In the genomic region with DNA sequence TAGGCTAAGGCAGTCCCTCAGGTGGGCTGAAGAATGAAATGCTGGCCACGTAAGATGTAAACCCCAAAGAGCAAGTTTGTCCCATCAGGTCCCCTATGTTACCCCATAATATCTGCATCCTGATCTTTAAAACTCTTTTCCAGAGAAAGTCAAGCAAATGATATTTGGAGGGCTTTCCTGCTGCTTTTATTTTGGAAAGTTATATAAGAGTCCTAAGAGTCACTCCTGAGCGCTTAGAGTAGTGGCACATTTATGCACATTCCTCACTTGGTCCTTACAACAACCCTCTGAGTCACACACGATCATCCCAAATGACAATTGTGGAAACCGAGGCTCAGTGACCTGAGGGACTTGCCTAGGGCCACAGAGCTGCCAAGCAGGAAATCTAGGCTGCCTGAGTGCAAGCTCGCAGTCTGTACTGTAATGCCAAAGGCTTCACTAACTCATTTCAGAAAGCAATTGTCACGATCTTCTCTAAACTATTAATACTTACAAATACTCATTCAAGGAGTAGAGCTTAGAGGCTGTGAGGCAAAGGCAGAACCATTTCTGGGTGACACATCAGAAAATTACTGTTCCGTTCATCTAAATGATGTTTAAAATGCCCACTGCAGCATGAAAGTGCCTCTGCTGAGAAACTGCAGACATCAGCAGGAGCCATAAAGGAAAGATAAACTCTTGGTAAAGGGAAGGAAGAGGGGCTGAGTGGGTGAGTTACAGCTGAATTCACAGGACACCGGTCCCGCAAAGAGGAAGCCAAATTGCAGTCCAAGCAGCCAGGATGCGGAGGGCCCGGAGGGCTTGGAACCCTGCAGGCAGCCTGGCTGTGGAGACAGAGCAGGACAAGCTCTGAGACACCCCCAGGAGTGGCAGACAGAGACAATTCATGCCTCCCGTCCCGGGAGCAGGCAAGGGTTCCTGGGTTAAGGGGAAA, we compare ENCODE assay signal across 8 cellular contexts. TPM values are rescaled to one million over a fixed set of nuclear protein-coding genes. Genes with fewer than 3 reads are reported as not detected.
DNase-seq lines count a peak whose midpoint lies in the region; ATAC-seq and TF ChIP-seq lines count a peak whose summit lies in the region.
"Had no signal": no experiment of that assay in that cellular context is flagged by ENCODE, and none has a peak within 500 bp of the region (broad histone marks: within the 10 kb centered on the region; RNA-seq: fewer than 3 reads in every experiment).

No MANE protein-coding gene starts in this region.

- intact Hi-C loops in left colon (cut with DNase I, micrococcal nuclease), result no loop called here

- H3K4me1 ChIP-seq in adipocyte (ENCODE audit: control insufficient read depth, insufficient read depth, low read length), result peaks cover 66% of the 10 kb centered on the region
- peaks cover 42 to 47% of the 10 kb centered on the region in 2 donors for H3K4me1 ChIP-seq in lung (ENCODE audit: control insufficient read depth in 2 of 2, insufficient read depth in 2 of 2, low read length in 2 of 2)
- H3K4me1 ChIP-seq in stomach smooth muscle (ENCODE audit: control insufficient read depth, insufficient read depth, low read length), result peaks cover 77% of the 10 kb centered on the region

- H3K36me3 ChIP-seq in adipocyte (ENCODE audit: control insufficient read depth, insufficient read depth, low read length, severe bottlenecking) (no peaks in the 10 kb centered on the region), lung (ENCODE audit: control insufficient read depth in 2 of 2, insufficient read depth in 2 of 2, low read length in 2 of 2) (no peaks in the 10 kb centered on the region), stomach smooth muscle (ENCODE audit: control insufficient read depth in 2 of 2, insufficient read depth in 2 of 2, low read length in 2 of 2) (peaks cover 0 to 2% of the 10 kb centered on the region in 2 donors)

- no peaks in the 10 kb centered on the region for H3K27me3 ChIP-seq in adipocyte (replicated peaks; ENCODE audit: control insufficient read depth, insufficient read depth, low read length)
- H3K27me3 ChIP-seq in lung (ENCODE audit: control insufficient read depth, insufficient read depth), result no peaks in the 10 kb centered on the region
- H3K27me3 ChIP-seq in stomach smooth muscle (ENCODE audit: control insufficient read depth in 1 of 2, insufficient read depth in 2 of 2, low read length in 2 of 2), result no peaks in the 10 kb centered on the region

- in situ Hi-C loops in KBM-7 (cut with MboI; ENCODE audit: low pct_unique_long_range_greater_than_20kb, low sequenced_read_pairs), result no loop called here

- DNase-seq in KBM-7 (peak; percentile 70), adipocyte (ENCODE audit: low read depth) (no peak), lung (ENCODE audit: low spot score) (no peak), SHP77 treated with DMSO at 0.1 percent for 48 hours (lab: John Stamatoyannopoulos, UW) (no peak), left colon (no peak), superior temporal gyrus (ENCODE audit: extremely low spot score) (no peak)
- DNase-seq: activated gamma-delta T cell treated with Interleukin-2 at 50 U/mL for 16 hours had no signal

- ATAC-seq in lung (ENCODE audit: insufficient read depth, low FRiP score) (no peak), left colon (no peak)

- no peaks in the 10 kb centered on the region for H3K9me3 ChIP-seq in adipocyte (ENCODE audit: control insufficient read depth, low read length)
- H3K9me3 ChIP-seq in lung (ENCODE audit: control insufficient read depth in 2 of 2, insufficient read depth in 1 of 2, low read length in 1 of 2), result no peaks in the 10 kb centered on the region
- H3K9me3 ChIP-seq in stomach smooth muscle (ENCODE audit: control insufficient read depth in 2 of 2, low read length in 2 of 2), result no peaks in the 10 kb centered on the region

- H3K27ac ChIP-seq in lung (ENCODE audit: low read depth in 1 of 2, low read length in 1 of 2) (peak overlapping the region; percentile 13 to 49), stomach smooth muscle (ENCODE audit: low read length) (peak overlapping the region; percentile 64)

- WGBS in lung, 2 donors, result 27 to 38% methylated on average over 13 of the region's 13 CpGs

- H3K9ac ChIP-seq in adipocyte (ENCODE audit: low read length), result peak overlapping the region; percentile 68
- H3K9ac ChIP-seq in stomach smooth muscle (ENCODE audit: low read length in 2 of 2), result peak overlapping the region; percentile 40 to 62

- H3K4me3 ChIP-seq in adipocyte (ENCODE audit: low read length) (peak overlapping the region; percentile 23), lung (no peak overlapping the region), stomach smooth muscle (ENCODE audit: low read length in 2 of 2) (peak overlapping the region; percentile 11 to 57)

- no peak for TF ChIP-seq CTCF in lung (IDR thresholded peaks at IDR 0.05; ENCODE audit: control extremely low read depth, extremely low read depth)

RNA-seq across cellular contexts. Expression of gene CAPZB, which starts 30.8 kb away (rescaled TPM):
- total RNA-seq in lung, result 100 to 1,000 TPM in 1 of 2 donors, 10 to 100 TPM in 1; 94.7 to 283 TPM
- 100 to 1,000 TPM; 274 to 339 TPM for polyA plus RNA-seq in lung
- total RNA-seq in left colon, result 100 to 1,000 TPM; 340 to 367 TPM
